Comparison of ENCODE assay signal across 8 cellular contexts in the genomic region with DNA sequence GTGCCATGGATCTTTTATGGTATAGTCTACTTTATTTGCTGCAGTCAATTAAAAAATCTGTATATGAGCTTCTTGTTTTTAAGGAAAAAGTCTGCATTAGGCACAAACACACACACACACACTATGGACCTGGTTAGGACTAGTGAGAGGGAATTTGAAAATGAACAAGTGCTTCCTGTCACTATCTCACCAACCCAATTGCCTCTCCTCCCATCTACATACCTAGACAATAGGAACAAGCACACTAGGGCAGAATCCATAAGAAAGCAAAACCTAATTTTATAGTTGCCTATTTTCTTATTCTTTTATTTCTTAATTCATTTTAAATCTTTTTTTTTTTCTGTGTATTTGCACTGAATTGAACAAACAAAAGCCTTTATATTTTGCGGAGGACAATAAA.
"Had no signal": no experiment of that assay in that cellular context is flagged by ENCODE, and none has a peak within 500 bp of the region (broad histone marks: within the 10 kb centered on the region; RNA-seq: fewer than 3 reads in every experiment).

No MANE protein-coding gene starts in this region.

- H3K4me2 ChIP-seq: KMS-11 had no signal

- H3K4me3 ChIP-seq: GM23248, HAP-1 had no signal

- DNase-seq: GM23248, GOT3, H7, IMR-90, KBM-7 had no signal

- H3K36me3 ChIP-seq: HAP-1 had no signal

- FAIRE-seq: HTR-8/SVneo had no signal

- H3K9ac ChIP-seq: GM23248, KMS-11 had no signal

- H3K27ac ChIP-seq: GM23248, KMS-11 had no signal

- H2AFZ ChIP-seq: GM23248 had no signal

- H3K9me3 ChIP-seq: HAP-1 had no signal
